8 cellular contexts compared by ENCODE assay signal in genomic region chr16:89818851-89819403, GRCh38. TPM values are rescaled to one million over a fixed set of nuclear protein-coding genes. Genes with fewer than 3 reads are reported as not detected.
DNase-seq lines count a peak whose midpoint lies in the region; ATAC-seq and TF ChIP-seq lines count a peak whose summit lies in the region.
"Not testable (repeated sequence)": the region's sequence is repeated elsewhere in the genome, so short reads cannot be mapped to it uniquely, and the experiment has no call there.

No MANE protein-coding gene starts in this region.

- H3K4me1 Mint-ChIP-seq in activated CD4-positive, alpha-beta T cell treated with anti-CD3 and anti-CD28 coated beads, Interleukin-2, amount 10 ng/mL, durations not matched to agents 24 days and 14 days, result peaks cover 24% of the 10 kb centered on the region
- peaks cover 8 to 22% (median 18%) of the 10 kb centered on the region in 4 donors for H3K4me1 Mint-ChIP-seq in naive thymus-derived CD8-positive, alpha-beta T cell
- peaks cover 25% of the 10 kb centered on the region for H3K4me1 Mint-ChIP-seq in stimulated activated naive CD8-positive, alpha-beta T cell treated with anti-CD3 and anti-CD28 coated beads, Interleukin-15, Interleukin-2, amounts not matched to agents 100 ng/mL and 50 ng/mL, for 24 hours (ENCODE audit: low read depth)

- H3K36me3 ChIP-seq in BLaER1, result not testable (repeated sequence)
- peaks cover 20% of the 10 kb centered on the region for H3K36me3 ChIP-seq in OCI-LY7 (ENCODE audit: insufficient read depth, low read length)

- H4K20me1 ChIP-seq in BLaER1 (peaks cover 11% of the 10 kb centered on the region), OCI-LY7 (ENCODE audit: insufficient read depth, low read length) (peaks cover 11% of the 10 kb centered on the region; the same call in 1 of the 2 replicates)

- peak overlapping the region; percentile 30 for H3K4me3 Mint-ChIP-seq in activated CD4-positive, alpha-beta T cell treated with anti-CD3 and anti-CD28 coated beads, Interleukin-2, amount 10 ng/mL, durations not matched to agents 24 days and 14 days
- peak overlapping the region in 8 of 10 donors; percentile 3 to 91 (median 30) for H3K4me3 Mint-ChIP-seq in naive thymus-derived CD8-positive, alpha-beta T cell
- H3K4me3 Mint-ChIP-seq in stimulated activated naive CD8-positive, alpha-beta T cell treated with anti-CD3 and anti-CD28 coated beads, Interleukin-15, Interleukin-2, amounts not matched to agents 100 ng/mL and 50 ng/mL, for 24 hours, result peak overlapping the region; percentile 28

- not testable (repeated sequence) for H3K27me3 ChIP-seq in BLaER1

- not testable (repeated sequence) for H3K9me3 ChIP-seq in BLaER1; OCI-LY7 (ENCODE audit: low read length)

- not testable (repeated sequence) for H3K27ac Mint-ChIP-seq in activated CD4-positive, alpha-beta T cell treated with anti-CD3 and anti-CD28 coated beads, Interleukin-2, amount 10 ng/mL, durations not matched to agents 24 days and 14 days; stimulated activated naive CD8-positive, alpha-beta T cell treated with anti-CD3 and anti-CD28 coated beads, Interleukin-15, Interleukin-2, amounts not matched to agents 100 ng/mL and 50 ng/mL, for 24 hours
- H3K27ac Mint-ChIP-seq in naive thymus-derived CD8-positive, alpha-beta T cell, result peak overlapping the region in 3 of 10 donors; percentile 16 to 49 (median 24)

- CTCF ChIA-PET in OCI-LY7 (lab: Charles Lee; ENCODE audit: unreplicated experiment), result not testable (repeated sequence)

- intact Hi-C loops in OCI-LY7 (cut with micrococcal nuclease; ENCODE audit: unreplicated experiment), result loop anchor here (10.0 kb wide), 1 partner anchor 96 kb away; the partner anchor contains the start of gene MC1R
- intact Hi-C loops in activated CD4-positive, alpha-beta T cell treated with anti-CD3 and anti-CD28 coated beads, Interleukin-2, amount 10 ng/mL, durations not matched to agents 24 days and 14 days (cut with micrococcal nuclease), result loop anchor here (5.0 kb wide), 2 partner anchors 97 to 117 kb away; partner anchors contain the start of genes SPATA2L, VPS9D1 and ZNF276

- not testable (repeated sequence) for H3K36me3 Mint-ChIP-seq in activated CD4-positive, alpha-beta T cell treated with anti-CD3 and anti-CD28 coated beads, Interleukin-2, amount 10 ng/mL, durations not matched to agents 24 days and 14 days (ENCODE audit: low read depth); naive thymus-derived CD8-positive, alpha-beta T cell
- H3K36me3 Mint-ChIP-seq in stimulated activated naive CD8-positive, alpha-beta T cell treated with anti-CD3 and anti-CD28 coated beads, Interleukin-15, Interleukin-2, amounts not matched to agents 100 ng/mL and 50 ng/mL, for 24 hours (ENCODE audit: low read depth), result peaks cover 10% of the 10 kb centered on the region

- not testable (repeated sequence) for H2AFZ ChIP-seq in OCI-LY7 (ENCODE audit: low read length)

- DNase-seq in ELF-1 (ENCODE audit: low read depth, low spot score) (peak; percentile 58), amniotic epithelial cell (ENCODE audit: low read depth) (peak; percentile 82), fibroblast of villous mesenchyme (ENCODE audit: low read depth) (peak; percentile 72)
- not testable (repeated sequence) for DNase-seq in OCI-LY7 (ENCODE audit: low spot score); activated CD4-positive, alpha-beta T cell treated with anti-CD3 and anti-CD28 coated beads, Interleukin-2, amount 10 ng/mL, durations not matched to agents 24 days and 14 days; naive thymus-derived CD8-positive, alpha-beta T cell

- H3K4me2 ChIP-seq in BLaER1, result peak overlapping the region; percentile 45
- peak overlapping the region; percentile 73 for H3K4me2 ChIP-seq in OCI-LY7 (ENCODE audit: low read length)

- H3K9me2 ChIP-seq in OCI-LY7 (ENCODE audit: insufficient read depth, low read length), result not testable (repeated sequence)

- H3K79me2 ChIP-seq in OCI-LY7 (ENCODE audit: insufficient read depth, low read depth, low read length), result peaks cover 36% of the 10 kb centered on the region

- not testable (repeated sequence) for H3K9me3 Mint-ChIP-seq in activated CD4-positive, alpha-beta T cell treated with anti-CD3 and anti-CD28 coated beads, Interleukin-2, amount 10 ng/mL, durations not matched to agents 24 days and 14 days; naive thymus-derived CD8-positive, alpha-beta T cell; stimulated activated naive CD8-positive, alpha-beta T cell treated with anti-CD3 and anti-CD28 coated beads, Interleukin-15, Interleukin-2, amounts not matched to agents 100 ng/mL and 50 ng/mL, for 24 hours

- POLR2A ChIA-PET in OCI-LY7 (lab: Charles Lee), result interaction anchor here (1.0 kb wide), 2 partner anchors 19 to 25 kb away, joined by 3 to 5 read pairs; no protein-coding TSS in a partner anchor
- POLR2A ChIA-PET in naive thymus-derived CD8-positive, alpha-beta T cell (lab: Charles Lee), result interaction anchor here (0.7 kb wide), 1 partner anchor 246 kb away, joined by 3 read pairs; no protein-coding TSS in a partner anchor

- not testable (repeated sequence) for H3K9ac ChIP-seq in BLaER1

- not testable (repeated sequence) for TF ChIP-seq CTCF in OCI-LY7 (conservative IDR thresholded peaks at IDR 0.05; ENCODE audit: low read length); fibroblast of villous mesenchyme (IDR thresholded peaks at IDR 0.05; ENCODE audit: insufficient read depth, low read depth, low read length)

- not testable (repeated sequence) for H3K4me3 ChIP-seq in BLaER1; fibroblast of villous mesenchyme (ENCODE audit: low read depth, low read length)
- peak overlapping the region; percentile 100 for H3K4me3 ChIP-seq in OCI-LY7 (ENCODE audit: low read depth, low read length, poor library complexity, severe bottlenecking)

- H3K27me3 Mint-ChIP-seq in activated CD4-positive, alpha-beta T cell treated with anti-CD3 and anti-CD28 coated beads, Interleukin-2, amount 10 ng/mL, durations not matched to agents 24 days and 14 days; naive thymus-derived CD8-positive, alpha-beta T cell; stimulated activated naive CD8-positive, alpha-beta T cell treated with anti-CD3 and anti-CD28 coated beads, Interleukin-15, Interleukin-2, amounts not matched to agents 100 ng/mL and 50 ng/mL, for 24 hours: not testable (repeated sequence)

- BruUV-seq in OCI-LY7 (replicated peaks; lab: Mats Ljungman, UMichigan), result not testable (repeated sequence)

- H3K27ac ChIP-seq in BLaER1, result not testable (repeated sequence)
- H3K27ac ChIP-seq in OCI-LY7 (ENCODE audit: low read depth, low read length, poor library complexity, severe bottlenecking), result peak overlapping the region; percentile 92

- H3K4me1 ChIP-seq in BLaER1, result peaks cover 65% of the 10 kb centered on the region
- H3K4me1 ChIP-seq in OCI-LY7 (ENCODE audit: insufficient read depth, low read length, poor library complexity, severe bottlenecking), result peaks cover 53% of the 10 kb centered on the region

- not testable (repeated sequence) for ATAC-seq in naive thymus-derived CD8-positive, alpha-beta T cell

RNA-seq across cellular contexts. Expression of gene FANCA, which starts 2.5 kb away (rescaled TPM):
- total RNA-seq in OCI-LY7 (2014; rRNA removed; shearing (Covaris generic)), result 390 and 478 TPM in 2 replicates
- total RNA-seq in OCI-LY7 (2022) (643 and 721 TPM in 2 replicates), fibroblast of villous mesenchyme (21.9 and 22.0 TPM in 2 replicates)
- total RNA-seq in activated CD4-positive, alpha-beta T cell treated with anti-CD3 and anti-CD28 coated beads, Interleukin-2, amount 10 ng/mL, durations not matched to agents 24 days and 14 days, result 226 and 237 TPM in 2 replicates
- 1 to 10 TPM; 3.7 to 6.1 TPM for total RNA-seq in naive thymus-derived CD8-positive, alpha-beta T cell
- 1 to 10 TPM in 2 of 3 donors, under 1 TPM in 1; 0.98 to 7.4 (median 1.5) TPM for polyA plus RNA-seq in naive thymus-derived CD8-positive, alpha-beta T cell

RNA-seq across cellular contexts. Expression of gene SPIRE2, which starts 9.3 kb away (rescaled TPM):
- total RNA-seq in OCI-LY7 (2014; rRNA removed; shearing (Covaris generic)), result 7.1 and 9.4 TPM in 2 replicates
- total RNA-seq in OCI-LY7 (2022) (43.8 and 48.5 TPM in 2 replicates), fibroblast of villous mesenchyme (3.5 and 3.9 TPM in 2 replicates)
- 1.9 and 2.0 TPM in 2 replicates for total RNA-seq in activated CD4-positive, alpha-beta T cell treated with anti-CD3 and anti-CD28 coated beads, Interleukin-2, amount 10 ng/mL, durations not matched to agents 24 days and 14 days
- 1 to 10 TPM; 1.0 to 2.3 TPM for total RNA-seq in naive thymus-derived CD8-positive, alpha-beta T cell
- polyA plus RNA-seq in naive thymus-derived CD8-positive, alpha-beta T cell, result under 1 TPM in 1 of 3 donors, not detected in 2; 0.16 TPM

RNA-seq across cellular contexts. Expression of gene TCF25, which starts 54.5 kb away (rescaled TPM):
- total RNA-seq in OCI-LY7 (2014; rRNA removed; shearing (Covaris generic)), result 120 and 141 TPM in 2 replicates
- 255 and 263 TPM in 2 replicates for total RNA-seq in OCI-LY7 (2022)
- 192 and 194 TPM in 2 replicates for total RNA-seq in activated CD4-positive, alpha-beta T cell treated with anti-CD3 and anti-CD28 coated beads, Interleukin-2, amount 10 ng/mL, durations not matched to agents 24 days and 14 days
- total RNA-seq in fibroblast of villous mesenchyme, result 188 and 270 TPM in 2 replicates
- total RNA-seq in naive thymus-derived CD8-positive, alpha-beta T cell, result 100 to 1,000 TPM; 260 to 294 TPM
- polyA plus RNA-seq in naive thymus-derived CD8-positive, alpha-beta T cell, result 100 to 1,000 TPM in 1 of 3 donors, 10 to 100 TPM in 2; 86.8 to 107 (median 95.4) TPM
